In the genomic region with DNA sequence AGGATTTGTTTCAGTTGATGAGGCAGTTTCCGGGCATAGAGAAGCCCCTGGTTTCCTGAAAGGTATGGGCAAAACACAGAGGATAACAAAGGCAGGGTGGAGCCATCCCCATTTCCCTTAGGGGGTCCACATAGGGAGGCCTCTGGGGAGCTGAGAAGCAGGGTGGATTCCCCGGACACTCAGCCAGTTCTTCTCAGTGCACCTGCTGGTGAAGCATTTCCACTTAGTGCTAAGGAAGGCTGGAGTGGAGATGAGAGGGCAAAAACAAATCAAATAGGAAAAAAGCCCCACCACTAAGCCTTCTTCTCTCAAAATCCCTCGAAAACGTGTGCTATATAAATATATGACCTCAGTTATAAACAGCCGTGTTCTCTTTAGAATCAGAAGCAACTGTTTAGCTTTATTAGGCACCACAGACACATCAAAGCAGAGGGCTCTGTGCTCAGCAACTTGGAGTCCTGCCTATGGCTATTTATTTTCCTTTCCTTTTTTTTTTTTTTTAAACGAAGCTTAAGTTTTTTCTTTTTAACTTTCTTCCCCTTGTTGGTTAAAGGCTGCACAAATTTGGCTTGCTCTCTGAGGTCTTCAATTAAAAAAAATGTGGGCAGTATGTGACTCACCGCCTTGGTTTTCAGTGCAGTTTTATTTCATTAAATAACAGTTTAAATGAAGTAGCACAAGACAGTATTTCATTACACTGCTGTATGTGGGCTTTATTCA, we compare ENCODE assay signal across 13 cellular contexts.
DNase-seq lines count a peak whose midpoint lies in the region; ATAC-seq and FAIRE-seq lines count a peak whose summit lies in the region.
"Had no signal": no experiment of that assay in that cellular context is flagged by ENCODE, and none has a peak within 500 bp of the region (broad histone marks: within the 10 kb centered on the region; RNA-seq: fewer than 3 reads in every experiment).

No MANE protein-coding gene starts in this region.

- H2BK15ac ChIP-seq in mesenchymal stem cell (ENCODE audit: low read depth, poor library complexity, severe bottlenecking): no peak overlapping the region

- peak; percentile 42 to 86 for ATAC-seq in left cardiac atrium
- ATAC-seq in Right ventricle myocardium inferior: no peak
- no peak for ATAC-seq in HG03469 (IDR thresholded peaks at IDR 0.05; ENCODE audit: unreplicated experiment)

- no peaks in the 10 kb centered on the region for H3K36me3 ChIP-seq in mesenchymal stem cell (ENCODE audit: control insufficient read depth in 1 of 2, insufficient read depth in 2 of 2, low read depth in 1 of 2, low read length in 2 of 2)
- H3K36me3 ChIP-seq in small intestine (ENCODE audit: control insufficient read depth in 2 of 2, insufficient read depth in 2 of 2, low read length in 2 of 2): no peaks in the 10 kb centered on the region
- H3K36me3 ChIP-seq: neural progenitor cell, Peyer's patch had no signal

- H3K79me1 ChIP-seq in mesenchymal stem cell (replicated peaks; ENCODE audit: low read length, poor library complexity, severe bottlenecking): no peaks in the 10 kb centered on the region

- no peak for FAIRE-seq in small intestine (lab: Jason Lieb, UNC)

- no peak for DNase-seq in left cardiac atrium
- DNase-seq in Right ventricle myocardium inferior (ENCODE audit: missing footprints): no peak
- peak; percentile 87 for DNase-seq in astrocyte of the hippocampus (ENCODE audit: low read depth, low spot score)
- DNase-seq in mesenchymal stem cell: peak; percentile 67
- no peak for DNase-seq in small intestine
- DNase-seq in T-helper 2 cell: no peak
- no peak for DNase-seq in NCI-H510A treated with DMSO at 0.1 percent for 48 hours (lab: John Stamatoyannopoulos, UW)
- DNase-seq: activated CD4-positive, CD25-positive, alpha-beta regulatory T cell treated with anti-CD3 and anti-CD28 coated beads, Interleukin-2, amount 50 U/mL, for 72 hours; NCI-H1694 treated with DMSO at 0.1 percent for 48 hours; Peyer's patch; stimulated activated CD4-positive, alpha-beta T cell treated with anti-CD3 and anti-CD28 coated beads, Interleukin-1b, Interleukin-23, amount 100 ng/mL, for 48 hours had no signal

- 23% methylated on average over 4 of the region's 7 CpGs for WGBS in mesenchymal stem cell
- WGBS in small intestine, 3 donors: 44 to 48% (median 47%) methylated on average over 7 of the region's 7 CpGs

- H3K4me1 ChIP-seq in mesenchymal stem cell (ENCODE audit: control insufficient read depth, insufficient read depth, low read depth, low read length) (no peaks in the 10 kb centered on the region), small intestine (ENCODE audit: control insufficient read depth in 2 of 2, insufficient read depth in 1 of 2, low read depth in 1 of 2, low read length in 1 of 2) (no peaks in the 10 kb centered on the region)
- H3K4me1 ChIP-seq: neural progenitor cell, Peyer's patch had no signal

- peak overlapping the region; percentile 62 for H3K9ac ChIP-seq in mesenchymal stem cell (ENCODE audit: low read length)
- H3K9ac ChIP-seq: neural progenitor cell had no signal

- H2BK12ac ChIP-seq in mesenchymal stem cell (ENCODE audit: low read length in 2 of 2): no peak overlapping the region

- H2BK120ac ChIP-seq in mesenchymal stem cell (ENCODE audit: low read depth, low read length): no peak overlapping the region

- peaks cover 14 to 27% of the 10 kb centered on the region in 2 experiments for H3K27me3 ChIP-seq in mesenchymal stem cell (ENCODE audit: control insufficient read depth in 1 of 2, insufficient read depth in 1 of 2, low read length in 2 of 2)
- no peaks in the 10 kb centered on the region for H3K27me3 ChIP-seq in small intestine (ENCODE audit: control insufficient read depth in 2 of 2, insufficient read depth in 2 of 2, low read length in 2 of 2)
- H3K27me3 ChIP-seq: neural progenitor cell, Peyer's patch had no signal

- no peak overlapping the region for H3K23ac ChIP-seq in mesenchymal stem cell (ENCODE audit: low read length in 2 of 2)

- H4K91ac ChIP-seq in mesenchymal stem cell (ENCODE audit: low read length): no peak overlapping the region

- H2AK5ac ChIP-seq in mesenchymal stem cell (ENCODE audit: low read length, severe bottlenecking): no peak overlapping the region

- H2BK5ac ChIP-seq in mesenchymal stem cell (ENCODE audit: low read depth, low read length, poor library complexity, severe bottlenecking): no peak overlapping the region

- no peak overlapping the region for H3K4me2 ChIP-seq in mesenchymal stem cell (ENCODE audit: low read length, poor library complexity, severe bottlenecking)
- H3K4me2 ChIP-seq: neural progenitor cell had no signal

- no peak overlapping the region for H3K4ac ChIP-seq in mesenchymal stem cell (ENCODE audit: low read depth in 1 of 2, low read length in 2 of 2)

- H3K9me3 ChIP-seq in mesenchymal stem cell (ENCODE audit: control insufficient read depth, low read length): no peaks in the 10 kb centered on the region
- H3K9me3 ChIP-seq in small intestine (ENCODE audit: control insufficient read depth, low read depth): no peaks in the 10 kb centered on the region
- H3K9me3 ChIP-seq: Peyer's patch had no signal

- H3K4me3 ChIP-seq in mesenchymal stem cell (ENCODE audit: insufficient read depth in 1 of 2, low read depth in 1 of 2, low read length in 2 of 2) (peak overlapping the region in 1 of 2 experiments; percentile 63), small intestine (ENCODE audit: low read depth in 1 of 2, low read length in 2 of 2) (no peak overlapping the region)
- H3K4me3 ChIP-seq: neural progenitor cell, Peyer's patch had no signal

- no peak overlapping the region for H2AFZ ChIP-seq in mesenchymal stem cell (ENCODE audit: low read depth, low read length)
- H2AFZ ChIP-seq: neural progenitor cell had no signal

- H3K27ac ChIP-seq in mesenchymal stem cell (ENCODE audit: low read length, poor library complexity, severe bottlenecking): no peak overlapping the region
- no peak overlapping the region for H3K27ac ChIP-seq in small intestine (ENCODE audit: low read depth in 1 of 2, low read length in 1 of 2)
- H3K27ac ChIP-seq: neural progenitor cell had no signal

- no peak overlapping the region for H3K14ac ChIP-seq in mesenchymal stem cell (ENCODE audit: low read length in 2 of 2)

- intact Hi-C loops in left cardiac atrium (cut with DNase I) (no loop called here), Right ventricle myocardium inferior (cut with DNase I) (no loop called here)

- H3K18ac ChIP-seq in mesenchymal stem cell (ENCODE audit: low read depth in 1 of 2, low read length in 2 of 2): peak overlapping the region in 1 of 2 experiments; percentile 46

- H4K8ac ChIP-seq in mesenchymal stem cell (ENCODE audit: low read length): no peak overlapping the region

Comparison
In these comparisons a context has a peak if more than half of its experiments do, and no peak if none do; other contexts are left out.
1. ATAC-seq: peak in left cardiac atrium (2 of 2); none in Right ventricle myocardium inferior (single experiment) and HG03469 (single experiment).
2. DNase-seq: peak in astrocyte of the hippocampus (single experiment) and mesenchymal stem cell (single experiment); none in left cardiac atrium (single experiment), Right ventricle myocardium inferior (single experiment), small intestine (single experiment), T-helper 2 cell (0 of 5) and NCI-H510A treated with DMSO at 0.1 percent for 48 hours (single experiment).